Comparison of ENCODE assay signal across 15 cellular contexts in the genomic region with DNA sequence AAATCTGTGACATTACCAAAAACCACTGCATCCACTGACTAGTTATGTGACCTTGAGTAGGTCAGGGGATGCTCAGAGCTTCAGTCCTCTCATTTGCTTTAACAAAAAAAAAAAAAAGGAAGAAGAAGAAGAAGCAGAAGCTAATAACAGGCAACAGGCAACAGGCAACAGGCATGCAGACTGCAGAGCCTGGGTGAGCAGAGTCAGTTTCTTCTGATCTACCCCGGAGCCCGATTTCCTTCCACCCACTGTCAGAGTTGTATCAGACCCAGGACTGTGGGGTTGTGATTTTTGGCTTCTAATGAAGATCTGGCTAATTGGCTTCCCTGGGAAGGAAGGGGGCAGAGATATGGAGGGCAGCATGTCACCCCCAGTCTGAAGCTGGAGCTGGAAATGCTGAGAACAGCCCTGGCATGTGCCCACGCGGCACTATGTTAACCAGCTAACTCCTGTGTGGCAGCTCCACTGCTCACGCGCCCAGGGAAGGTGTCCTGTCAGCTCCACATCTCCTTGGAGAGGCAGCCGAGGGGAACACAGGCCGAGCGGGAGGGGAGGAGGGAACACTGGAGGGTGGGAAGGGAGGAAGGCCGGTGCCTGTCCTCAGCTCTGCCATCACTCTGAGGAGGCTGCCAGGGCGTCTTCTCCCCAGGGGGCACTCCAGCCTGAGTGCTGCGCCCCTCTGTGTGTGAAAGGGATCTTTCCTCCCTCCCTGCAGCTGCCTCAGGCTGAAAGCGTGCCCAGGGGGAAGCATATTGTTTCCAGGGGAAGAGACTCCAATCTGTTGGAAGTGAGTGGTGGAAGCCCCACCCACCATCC. TPM values are rescaled to one million over a fixed set of nuclear protein-coding genes. Genes with fewer than 3 reads are reported as not detected.
DNase-seq lines count a peak whose midpoint lies in the region; TF ChIP-seq lines count a peak whose summit lies in the region.
"Had no signal": no experiment of that assay in that cellular context is flagged by ENCODE, and none has a peak within 500 bp of the region (broad histone marks: within the 10 kb centered on the region; RNA-seq: fewer than 3 reads in every experiment).

No MANE protein-coding gene starts in this region.

- TF ChIP-seq CTCF in vagina (IDR thresholded peaks at IDR 0.05) (no peak), foreskin fibroblast (IDR thresholded peaks at IDR 0.05; ENCODE audit: low read depth, low read length) (no peak)

- no peaks in the 10 kb centered on the region for H3K9me3 ChIP-seq in vagina
- H3K9me3 ChIP-seq: gastrocnemius medialis had no signal

- peaks cover 13% of the 10 kb centered on the region for H3K4me1 ChIP-seq in vagina
- H3K4me1 ChIP-seq: gastrocnemius medialis had no signal

- no peaks in the 10 kb centered on the region for H3K27me3 ChIP-seq in vagina

- intact Hi-C loops in vagina (cut with DNase I), result no loop called here

- no peak for TF ChIP-seq POLR2A in vagina (IDR thresholded peaks at IDR 0.05)

- H3K4me3 ChIP-seq in vagina, result no peak overlapping the region
- no peak overlapping the region for H3K4me3 ChIP-seq in foreskin fibroblast (ENCODE audit: low read depth in 1 of 2, low read length in 2 of 2)
- H3K4me3 ChIP-seq: gastrocnemius medialis had no signal

- H3K27ac ChIP-seq in temporal lobe (ENCODE audit: low read depth, low read length), result peak overlapping the region; percentile 28
- no peak overlapping the region for H3K27ac ChIP-seq in vagina
- H3K27ac ChIP-seq: gastrocnemius medialis had no signal

- DNase-seq in NOMO-1 treated with DMSO at 0.1 percent for 48 hours (lab: John Stamatoyannopoulos, UW; ENCODE audit: unreplicated experiment) (peak; percentile 15), NOMO-1 treated with dmso at 0.1 percent for 144 hours (lab: John Stamatoyannopoulos, UW; ENCODE audit: unreplicated experiment) (no peak), NCI-H1436 (lab: John Stamatoyannopoulos, UW) (peak; percentile 88), OCI-M1 (lab: John Stamatoyannopoulos, UW) (peak; percentile 23), vagina (ENCODE audit: extremely low spot score in 2 of 2) (no peak), foreskin fibroblast (no peak)
- no peak for DNase-seq in activated CD4-positive, alpha-beta T cell treated with anti-CD3 and anti-CD28 coated beads, Interleukin-2, amount 50 U/mL, for 4 hours
- DNase-seq: activated CD4-positive, alpha-beta T cell treated with anti-CD3 and anti-CD28 coated beads, Interleukin-2, amount 10 ng/mL, durations not matched to agents 24 days and 14 days; activated T-cell treated with anti-CD3 and anti-CD28 coated beads, Interleukin-2, amount 50 U/mL, for 1 hour; gastrocnemius medialis; NCI-H510A treated with DMSO at 0.1 percent for 48 hours; stimulated activated CD4-positive, alpha-beta T cell treated with anti-CD3 and anti-CD28 coated beads, Interleukin-15, amount 100 ng/mL, for 24 hours; T-helper 9 cell had no signal

- no peaks in the 10 kb centered on the region for H3K36me3 ChIP-seq in vagina
- H3K36me3 ChIP-seq: gastrocnemius medialis had no signal

RNA-seq across cellular contexts. Expression of gene SRCIN1, which starts 17.6 kb away (rescaled TPM):
- total RNA-seq in temporal lobe, result 29.0 TPM
- 5.2 TPM for total RNA-seq in vagina
- total RNA-seq: M059J had no signal

Comparison
In these comparisons a context has a peak if more than half of its experiments do, and no peak if none do; other contexts are left out.
1. DNase-seq: peak in NOMO-1 treated with DMSO at 0.1 percent for 48 hours (single experiment), NCI-H1436 (single experiment) and OCI-M1 (single experiment); none in NOMO-1 treated with dmso at 0.1 percent for 144 hours (single experiment), vagina (0 of 2), activated CD4-positive, alpha-beta T cell treated with anti-CD3 and anti-CD28 coated beads, Interleukin-2, amount 50 U/mL, for 4 hours (0 of 2) and foreskin fibroblast (0 of 2).